In genomic region chr12:111405149-111405855, GRCh38 we compare ENCODE assay signal across 1 cellular context.
TF ChIP-seq lines count a peak whose summit lies in the region.

No MANE protein-coding gene starts in this region.

TF ChIP-seq in K562, 482 proteins besides CTCF, POLR2A, EP300 and RAD21 (continued from another document and continues in another):
- TF ChIP-seq, protein P1, sequence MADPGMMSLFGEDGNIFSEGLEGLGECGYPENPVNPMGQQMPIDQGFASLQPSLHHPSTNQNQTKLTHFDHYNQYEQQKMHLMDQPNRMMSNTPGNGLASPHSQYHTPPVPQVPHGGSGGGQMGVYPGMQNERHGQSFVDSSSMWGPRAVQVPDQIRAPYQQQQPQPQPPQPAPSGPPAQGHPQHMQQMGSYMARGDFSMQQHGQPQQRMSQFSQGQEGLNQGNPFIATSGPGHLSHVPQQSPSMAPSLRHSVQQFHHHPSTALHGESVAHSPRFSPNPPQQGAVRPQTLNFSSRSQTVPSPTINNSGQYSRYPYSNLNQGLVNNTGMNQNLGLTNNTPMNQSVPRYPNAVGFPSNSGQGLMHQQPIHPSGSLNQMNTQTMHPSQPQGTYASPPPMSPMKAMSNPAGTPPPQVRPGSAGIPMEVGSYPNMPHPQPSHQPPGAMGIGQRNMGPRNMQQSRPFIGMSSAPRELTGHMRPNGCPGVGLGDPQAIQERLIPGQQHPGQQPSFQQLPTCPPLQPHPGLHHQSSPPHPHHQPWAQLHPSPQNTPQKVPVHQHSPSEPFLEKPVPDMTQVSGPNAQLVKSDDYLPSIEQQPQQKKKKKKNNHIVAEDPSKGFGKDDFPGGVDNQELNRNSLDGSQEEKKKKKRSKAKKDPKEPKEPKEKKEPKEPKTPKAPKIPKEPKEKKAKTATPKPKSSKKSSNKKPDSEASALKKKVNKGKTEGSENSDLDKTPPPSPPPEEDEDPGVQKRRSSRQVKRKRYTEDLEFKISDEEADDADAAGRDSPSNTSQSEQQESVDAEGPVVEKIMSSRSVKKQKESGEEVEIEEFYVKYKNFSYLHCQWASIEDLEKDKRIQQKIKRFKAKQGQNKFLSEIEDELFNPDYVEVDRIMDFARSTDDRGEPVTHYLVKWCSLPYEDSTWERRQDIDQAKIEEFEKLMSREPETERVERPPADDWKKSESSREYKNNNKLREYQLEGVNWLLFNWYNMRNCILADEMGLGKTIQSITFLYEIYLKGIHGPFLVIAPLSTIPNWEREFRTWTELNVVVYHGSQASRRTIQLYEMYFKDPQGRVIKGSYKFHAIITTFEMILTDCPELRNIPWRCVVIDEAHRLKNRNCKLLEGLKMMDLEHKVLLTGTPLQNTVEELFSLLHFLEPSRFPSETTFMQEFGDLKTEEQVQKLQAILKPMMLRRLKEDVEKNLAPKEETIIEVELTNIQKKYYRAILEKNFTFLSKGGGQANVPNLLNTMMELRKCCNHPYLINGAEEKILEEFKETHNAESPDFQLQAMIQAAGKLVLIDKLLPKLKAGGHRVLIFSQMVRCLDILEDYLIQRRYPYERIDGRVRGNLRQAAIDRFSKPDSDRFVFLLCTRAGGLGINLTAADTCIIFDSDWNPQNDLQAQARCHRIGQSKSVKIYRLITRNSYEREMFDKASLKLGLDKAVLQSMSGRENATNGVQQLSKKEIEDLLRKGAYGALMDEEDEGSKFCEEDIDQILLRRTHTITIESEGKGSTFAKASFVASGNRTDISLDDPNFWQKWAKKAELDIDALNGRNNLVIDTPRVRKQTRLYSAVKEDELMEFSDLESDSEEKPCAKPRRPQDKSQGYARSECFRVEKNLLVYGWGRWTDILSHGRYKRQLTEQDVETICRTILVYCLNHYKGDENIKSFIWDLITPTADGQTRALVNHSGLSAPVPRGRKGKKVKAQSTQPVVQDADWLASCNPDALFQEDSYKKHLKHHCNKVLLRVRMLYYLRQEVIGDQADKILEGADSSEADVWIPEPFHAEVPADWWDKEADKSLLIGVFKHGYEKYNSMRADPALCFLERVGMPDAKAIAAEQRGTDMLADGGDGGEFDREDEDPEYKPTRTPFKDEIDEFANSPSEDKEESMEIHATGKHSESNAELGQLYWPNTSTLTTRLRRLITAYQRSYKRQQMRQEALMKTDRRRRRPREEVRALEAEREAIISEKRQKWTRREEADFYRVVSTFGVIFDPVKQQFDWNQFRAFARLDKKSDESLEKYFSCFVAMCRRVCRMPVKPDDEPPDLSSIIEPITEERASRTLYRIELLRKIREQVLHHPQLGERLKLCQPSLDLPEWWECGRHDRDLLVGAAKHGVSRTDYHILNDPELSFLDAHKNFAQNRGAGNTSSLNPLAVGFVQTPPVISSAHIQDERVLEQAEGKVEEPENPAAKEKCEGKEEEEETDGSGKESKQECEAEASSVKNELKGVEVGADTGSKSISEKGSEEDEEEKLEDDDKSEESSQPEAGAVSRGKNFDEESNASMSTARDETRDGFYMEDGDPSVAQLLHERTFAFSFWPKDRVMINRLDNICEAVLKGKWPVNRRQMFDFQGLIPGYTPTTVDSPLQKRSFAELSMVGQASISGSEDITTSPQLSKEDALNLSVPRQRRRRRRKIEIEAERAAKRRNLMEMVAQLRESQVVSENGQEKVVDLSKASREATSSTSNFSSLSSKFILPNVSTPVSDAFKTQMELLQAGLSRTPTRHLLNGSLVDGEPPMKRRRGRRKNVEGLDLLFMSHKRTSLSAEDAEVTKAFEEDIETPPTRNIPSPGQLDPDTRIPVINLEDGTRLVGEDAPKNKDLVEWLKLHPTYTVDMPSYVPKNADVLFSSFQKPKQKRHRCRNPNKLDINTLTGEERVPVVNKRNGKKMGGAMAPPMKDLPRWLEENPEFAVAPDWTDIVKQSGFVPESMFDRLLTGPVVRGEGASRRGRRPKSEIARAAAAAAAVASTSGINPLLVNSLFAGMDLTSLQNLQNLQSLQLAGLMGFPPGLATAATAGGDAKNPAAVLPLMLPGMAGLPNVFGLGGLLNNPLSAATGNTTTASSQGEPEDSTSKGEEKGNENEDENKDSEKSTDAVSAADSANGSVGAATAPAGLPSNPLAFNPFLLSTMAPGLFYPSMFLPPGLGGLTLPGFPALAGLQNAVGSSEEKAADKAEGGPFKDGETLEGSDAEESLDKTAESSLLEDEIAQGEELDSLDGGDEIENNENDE (IDR thresholded peaks at IDR 0.05; ENCODE audit: low read depth, low read length) = no peak
- no peak for TF ChIP-seq NELFE (IDR thresholded peaks at IDR 0.05; ENCODE audit: insufficient read depth, insufficient read length)
- no peak for TF ChIP-seq SMC3 (conservative IDR thresholded peaks at IDR 0.05; ENCODE audit: insufficient read depth, low read depth, low read length)
- no peak for TF ChIP-seq ZNF124 (CRISPR knock-in tag; IDR thresholded peaks at IDR 0.05)
- no peak for TF ChIP-seq ZNF436 (CRISPR knock-in tag; IDR thresholded peaks at IDR 0.05)
- peak; percentile 16; the same call in 1 of the 2 replicates for TF ChIP-seq ZBTB12 (CRISPR knock-in tag; IDR thresholded peaks at IDR 0.05)
- no peak for TF ChIP-seq RBM25 (IDR thresholded peaks at IDR 0.05; ENCODE audit: low read depth, low read length, severe bottlenecking)
- no peak for TF ChIP-seq MED1 (CRISPR knock-in tag; IDR thresholded peaks at IDR 0.05; ENCODE audit: borderline replicate concordance)
- no peak for TF ChIP-seq DIDO1 (tag; IDR thresholded peaks at IDR 0.05; ENCODE audit: low read depth)
- no peak for TF ChIP-seq ZNF197 (CRISPR knock-in tag; IDR thresholded peaks at IDR 0.05; ENCODE audit: low read depth)
- TF ChIP-seq NCOA6 (IDR thresholded peaks at IDR 0.05) = no peak
- no peak; the same call in 1 of the 2 replicates for TF ChIP-seq ARID4B (CRISPR knock-in tag; IDR thresholded peaks at IDR 0.05)
- TF ChIP-seq PCBP1 (IDR thresholded peaks at IDR 0.05; ENCODE audit: low read depth, low read length, poor library complexity, severe bottlenecking) = peak; percentile 72
- TF ChIP-seq SAFB (IDR thresholded peaks at IDR 0.05; ENCODE audit: borderline replicate concordance, low read depth, low read length) = 0 out of 2 replicates have a peak, but pooled peaks have one; percentile 27
- TF ChIP-seq ZNF318 (IDR thresholded peaks at IDR 0.05; ENCODE audit: borderline replicate concordance in 1 of 2, low read depth in 1 of 2) = no peak
- TF ChIP-seq E2F8 (IDR thresholded peaks at IDR 0.05; ENCODE audit: low read depth, partially characterized antibody) = no peak
- TF ChIP-seq ERF (CRISPR knock-in tag; IDR thresholded peaks at IDR 0.05) = peak; percentile 87
- TF ChIP-seq ZNF12 (CRISPR knock-in tag; IDR thresholded peaks at IDR 0.05) = 0 out of 2 replicates have a peak, but pooled peaks have one; percentile 52
- no peak for TF ChIP-seq NFATC3 (IDR thresholded peaks at IDR 0.05)
- TF ChIP-seq ZNF75A (CRISPR knock-in tag; IDR thresholded peaks at IDR 0.05) = no peak
- TF ChIP-seq ASH1L (IDR thresholded peaks at IDR 0.05; ENCODE audit: borderline replicate concordance, low read depth, partially characterized antibody) = no peak
- TF ChIP-seq ZNF212 (CRISPR knock-in tag; IDR thresholded peaks at IDR 0.05) = peak; percentile 18; the same call in 1 of the 2 replicates
- TF ChIP-seq ZFP36 (IDR thresholded peaks at IDR 0.05; ENCODE audit: low read depth, low read length, partially characterized antibody) = no peak
- TF ChIP-seq GTF2A2 (tag; IDR thresholded peaks at IDR 0.05) = no peak
